Comparison of ENCODE assay signal across 8 cellular contexts in genomic region chr14:104078031-104078455, GRCh38. TPM values are rescaled to one million over a fixed set of nuclear protein-coding genes. Genes with fewer than 3 reads are reported as not detected.
DNase-seq lines count a peak whose midpoint lies in the region; ATAC-seq and TF ChIP-seq lines count a peak whose summit lies in the region.

No MANE protein-coding gene starts in this region.

- peaks cover 0 to 15% (median 3%) of the 10 kb centered on the region in 12 donors for H3K4me1 ChIP-seq in heart left ventricle

- peaks cover 0 to 9% (median 2%) of the 10 kb centered on the region in 9 donors for H3K27me3 ChIP-seq in heart left ventricle

- intact Hi-C loops in heart left ventricle (cut with DNase I) = loop anchor here in 9 of 10 donors (1.0 to 10.0 kb wide), 12 partner anchors 53 to 567 kb away; no protein-coding TSS in a partner anchor

- DNase-seq in GM10248 (ENCODE audit: extremely low spot score) = peak; percentile 92
- peak; percentile 88 for DNase-seq in NCI-H146 (lab: John Stamatoyannopoulos, UW)
- peak; percentile 94 for DNase-seq in SW480 (ENCODE audit: low spot score)
- DNase-seq in activated naive CD8-positive, alpha-beta T cell treated with anti-CD3 and anti-CD28 coated beads, Interleukin-2, amount 50 U/mL, for 16 hours (ENCODE audit: low read depth, low spot score) = peak; percentile 68
- peak; percentile 81 to 89 (median 87) for DNase-seq in heart left ventricle
- DNase-seq in putamen (ENCODE audit: low spot score) = peak; percentile 82

- ATAC-seq in HG02678 (IDR thresholded peaks at IDR 0.05; ENCODE audit: unreplicated experiment) (peak; percentile 78), heart left ventricle (peak; percentile 56 to 89 (median 84)), HG02571 (IDR thresholded peaks at IDR 0.05; ENCODE audit: unreplicated experiment) (no peak)

- 0 to 3% (median 1%) methylated on average over 7 of the region's 7 CpGs for WGBS in heart left ventricle, 4 donors

- no peak overlapping the region for H3K4me3 ChIP-seq in heart left ventricle

- CTCF ChIA-PET in GM10248 (lab: Yijun Ruan, JAX) = interaction anchor here (0.6 to 3.3 kb wide), 34 partner anchors 9 to 570 kb away, joined by 3 to 26 read pairs (median 4); no protein-coding TSS in a partner anchor

- H3K36me3 ChIP-seq in heart left ventricle = no peaks in the 10 kb centered on the region

- TF ChIP-seq POLR2A in heart left ventricle (IDR thresholded peaks at IDR 0.05) = no peak

- no peak overlapping the region for H3K27ac ChIP-seq in heart left ventricle

- H3K9me3 ChIP-seq in heart left ventricle = peaks cover 0 to 9% (median 0%) of the 10 kb centered on the region in 12 donors

- POLR2A ChIA-PET in GM10248 (lab: Yijun Ruan, JAX) = no interaction called here

- TF ChIP-seq CTCF in GM10248 (IDR thresholded peaks at IDR 0.05; ENCODE audit: control extremely low read depth, extremely low read depth, low read depth, missing control alignments) (peak; percentile 100), heart left ventricle (IDR thresholded peaks at IDR 0.05) (peak in 11 of 12 donors; percentile 98 to 100 (median 99))

RNA-seq across cellular contexts. Expression of gene ASPG, which starts 7.5 kb away (rescaled TPM):
- 10 to 100 TPM in 7 of 9 donors, 1 to 10 TPM in 2; 6.0 to 54.6 (median 16.3) TPM for total RNA-seq in heart left ventricle
- 10 to 100 TPM in 1 of 2 donors, 1 to 10 TPM in 1; 3.2 to 16.3 TPM for polyA plus RNA-seq in heart left ventricle
